Comparison of ENCODE assay signal across 8 cellular contexts in genomic region chr7:131011976-131012375, GRCh38.
DNase-seq lines count a peak whose midpoint lies in the region; ATAC-seq and TF ChIP-seq lines count a peak whose summit lies in the region.

No MANE protein-coding gene starts in this region.

- H3K79me2 ChIP-seq in Karpas-422 (ENCODE audit: low read length), result peaks cover 100% of the 10 kb centered on the region

- POLR2A ChIA-PET in AG04450 (lab: Yijun Ruan, JAX), result interaction anchor here (0.8 to 1.2 kb wide), 3 partner anchors 90 to 127 kb away, joined by 3 to 11 read pairs (median 3); no protein-coding TSS in a partner anchor

- TF ChIP-seq CTCF in AG04450 (IDR thresholded peaks at IDR 0.05; ENCODE audit: low read depth, low read length) (no peak), brain (conservative IDR thresholded peaks at IDR 0.05) (no peak)

- ATAC-seq in left lobe of liver, result peak; percentile 47
- no peak for ATAC-seq in HG02852 (IDR thresholded peaks at IDR 0.05; ENCODE audit: unreplicated experiment)

- peak overlapping the region in 4 of 5 experiments; percentile 83 to 95 (median 91) for H3K27ac Mint-ChIP-seq in brain

- no peaks in the 10 kb centered on the region for H3K27me3 ChIP-seq in AG04450 (ENCODE audit: control insufficient read depth, insufficient read depth, low read length)
- no peaks in the 10 kb centered on the region for H3K27me3 ChIP-seq in Karpas-422 (ENCODE audit: low read length)

- H3K9me3 ChIP-seq in AG04450 (ENCODE audit: control insufficient read depth, insufficient read depth, low read length) (no peaks in the 10 kb centered on the region; the same call in none of the 2 replicates), Karpas-422 (ENCODE audit: low read length) (no peaks in the 10 kb centered on the region)

- peak overlapping the region in 1 of 5 experiments; percentile 67 for H3K4me3 Mint-ChIP-seq in brain

- H3K4me3 ChIP-seq in AG04450 (ENCODE audit: low read depth, low read length), result no peak overlapping the region
- H3K4me3 ChIP-seq in Karpas-422 (ENCODE audit: low read length), result 0 out of 2 replicates have a peak overlapping the region, but pooled peaks have one; percentile 3

- 0 out of 2 replicates have a peak, but pooled peaks cover 5% of the 10 kb centered on the region for H3K36me3 ChIP-seq in Karpas-422 (ENCODE audit: insufficient read depth, low read length)

- H3K9me3 Mint-ChIP-seq in brain, result no peaks in the 10 kb centered on the region

- H3K36me3 Mint-ChIP-seq in brain, result no peaks in the 10 kb centered on the region

- no peaks in the 10 kb centered on the region for H4K20me1 ChIP-seq in Karpas-422 (ENCODE audit: insufficient read depth, low read depth, low read length)

- H3K4me2 ChIP-seq in Karpas-422 (ENCODE audit: low read depth, low read length, poor library complexity, severe bottlenecking), result peak overlapping the region; percentile 17

- H3K27me3 Mint-ChIP-seq in brain, result no peaks in the 10 kb centered on the region

- 0 out of 2 replicates have a peak overlapping the region, but pooled peaks have one; percentile 0 for H3K9ac ChIP-seq in Karpas-422 (ENCODE audit: low read length)

- CTCF ChIA-PET in AG04450 (lab: Charles Lee), result interaction anchor here (0.6 to 1.1 kb wide), 6 partner anchors 19 to 138 kb away, joined by 3 to 8 read pairs (median 4); no protein-coding TSS in a partner anchor

- DNase-seq in AG04450 (ENCODE audit: low read depth, low spot score), result peak; percentile 68
- no peak for DNase-seq in Karpas-422
- no peak for DNase-seq in left lobe of liver (ENCODE audit: low spot score)
- no peak for DNase-seq in NCI-H146 treated with DMSO at 0.1 percent for 48 hours (lab: John Stamatoyannopoulos, UW; ENCODE audit: unreplicated experiment)
- no peak for DNase-seq in nucleus accumbens (lab: John Stamatoyannopoulos, UW)
- DNase-seq in effector CD4-positive, alpha-beta T cell, result no peak

- H3K27ac ChIP-seq in AG04450 (ENCODE audit: low read depth, low read length), result peak overlapping the region; percentile 58
- H3K27ac ChIP-seq in Karpas-422 (ENCODE audit: low read length), result peak overlapping the region; percentile 47

- H3K9me2 ChIP-seq in Karpas-422 (replicated peaks; ENCODE audit: insufficient read depth, low read length), result no peaks in the 10 kb centered on the region

- H3K4me1 ChIP-seq in Karpas-422 (ENCODE audit: low read length), result peaks cover 86% of the 10 kb centered on the region

- H2AFZ ChIP-seq in Karpas-422 (ENCODE audit: low read length), result no peak overlapping the region

- H3K4me1 Mint-ChIP-seq in brain, result peaks cover 71% of the 10 kb centered on the region
